ENCODE assay signal across 11 cellular contexts in the genomic region with DNA sequence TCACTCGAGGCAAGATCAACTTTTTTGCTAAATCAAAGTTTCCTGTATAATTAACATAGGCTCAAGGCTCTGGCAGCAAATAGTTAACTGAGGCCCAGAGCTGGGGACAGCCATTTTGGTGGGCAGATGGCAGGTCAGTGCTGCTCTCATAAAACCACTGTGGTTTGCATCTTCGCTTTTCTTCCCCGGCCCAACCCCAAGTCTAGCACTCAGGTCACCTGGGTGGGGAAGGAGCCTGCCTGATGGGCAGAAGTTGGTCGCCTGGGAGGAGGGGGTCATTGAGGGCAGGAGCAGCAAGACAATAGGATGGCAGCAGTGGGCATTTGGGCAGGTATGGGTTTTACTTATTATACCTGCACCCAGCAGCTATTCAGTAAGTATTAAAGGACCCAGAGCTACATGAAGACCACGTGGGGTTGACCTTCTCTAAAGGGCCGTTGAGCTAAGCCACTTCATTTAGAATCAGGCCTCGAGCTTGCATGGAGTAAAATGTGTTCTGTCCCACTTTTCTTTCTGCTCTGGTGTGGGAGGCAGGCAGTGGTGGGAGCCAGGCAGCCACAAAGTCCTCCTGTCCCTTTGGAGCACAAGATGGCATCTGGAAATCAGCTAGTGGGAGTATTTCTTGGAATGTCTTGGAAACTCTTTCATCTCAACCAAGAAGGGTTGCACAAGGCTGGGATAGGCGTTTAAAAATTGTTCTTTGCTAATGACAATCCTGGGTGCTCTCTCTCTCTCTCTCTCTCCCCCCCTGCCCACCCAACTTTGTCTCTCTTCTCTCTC.
"Had no signal": no experiment of that assay in that cellular context is flagged by ENCODE, and none has a peak within 500 bp of the region (broad histone marks: within the 10 kb centered on the region; RNA-seq: fewer than 3 reads in every experiment).

No MANE protein-coding gene starts in this region.

- H3K27me3 ChIP-seq: testis had no signal

- H3K9me3 Mint-ChIP-seq: activated CD4-positive, alpha-beta memory T cell treated with anti-CD3 and anti-CD28 coated beads, Interleukin-2, amount 10 ng/mL, durations not matched to agents 7 days and 5 days; activated naive CD8-positive, alpha-beta T cell treated with anti-CD3 and anti-CD28 coated beads, Interleukin-2, amount 50 U/mL, for 24 hours; naive thymus-derived CD8-positive, alpha-beta T cell had no signal

- H3K4me3 ChIP-seq: gastroesophageal sphincter, psoas muscle had no signal

- H3K4me1 ChIP-seq: testis had no signal

- H3K4me3 Mint-ChIP-seq: activated CD4-positive, alpha-beta memory T cell treated with anti-CD3 and anti-CD28 coated beads, Interleukin-2, amount 10 ng/mL, durations not matched to agents 7 days and 5 days; activated naive CD8-positive, alpha-beta T cell treated with anti-CD3 and anti-CD28 coated beads, Interleukin-2, amount 50 U/mL, for 24 hours had no signal

- DNase-seq: activated CD4-positive, alpha-beta memory T cell treated with anti-CD3 and anti-CD28 coated beads, Interleukin-2, amount 10 ng/mL, durations not matched to agents 7 days and 5 days; activated naive CD4-positive, alpha-beta T cell treated with Interleukin-2 at 50 U/mL for 16 hours; activated naive CD8-positive, alpha-beta T cell treated with anti-CD3 and anti-CD28 coated beads, Interleukin-2, amount 50 U/mL, for 24 hours; left colon; naive thymus-derived CD8-positive, alpha-beta T cell; stimulated activated CD4-positive, alpha-beta T cell treated with anti-CD3 and anti-CD28 coated beads, Interleukin-12 subunit alpha, Interleukin-12 subunit beta, amount 100 ng/mL, for 4 hours; stimulated activated naive CD4-positive, alpha-beta T cell; T1000; testis had no signal

- ATAC-seq: activated naive CD8-positive, alpha-beta T cell treated with anti-CD3 and anti-CD28 coated beads, Interleukin-2, amount 50 U/mL, for 24 hours; gastroesophageal sphincter; left colon; naive thymus-derived CD8-positive, alpha-beta T cell; psoas muscle had no signal

- H3K27ac Mint-ChIP-seq: activated CD4-positive, alpha-beta memory T cell treated with anti-CD3 and anti-CD28 coated beads, Interleukin-2, amount 10 ng/mL, durations not matched to agents 7 days and 5 days; activated naive CD8-positive, alpha-beta T cell treated with anti-CD3 and anti-CD28 coated beads, Interleukin-2, amount 50 U/mL, for 24 hours had no signal

- H3K36me3 ChIP-seq: gastroesophageal sphincter had no signal

- H3K27ac ChIP-seq: gastroesophageal sphincter, psoas muscle, testis had no signal

- H3K9me3 ChIP-seq: gastroesophageal sphincter, psoas muscle, testis had no signal
